9 cellular contexts compared by ENCODE assay signal in the genomic region with DNA sequence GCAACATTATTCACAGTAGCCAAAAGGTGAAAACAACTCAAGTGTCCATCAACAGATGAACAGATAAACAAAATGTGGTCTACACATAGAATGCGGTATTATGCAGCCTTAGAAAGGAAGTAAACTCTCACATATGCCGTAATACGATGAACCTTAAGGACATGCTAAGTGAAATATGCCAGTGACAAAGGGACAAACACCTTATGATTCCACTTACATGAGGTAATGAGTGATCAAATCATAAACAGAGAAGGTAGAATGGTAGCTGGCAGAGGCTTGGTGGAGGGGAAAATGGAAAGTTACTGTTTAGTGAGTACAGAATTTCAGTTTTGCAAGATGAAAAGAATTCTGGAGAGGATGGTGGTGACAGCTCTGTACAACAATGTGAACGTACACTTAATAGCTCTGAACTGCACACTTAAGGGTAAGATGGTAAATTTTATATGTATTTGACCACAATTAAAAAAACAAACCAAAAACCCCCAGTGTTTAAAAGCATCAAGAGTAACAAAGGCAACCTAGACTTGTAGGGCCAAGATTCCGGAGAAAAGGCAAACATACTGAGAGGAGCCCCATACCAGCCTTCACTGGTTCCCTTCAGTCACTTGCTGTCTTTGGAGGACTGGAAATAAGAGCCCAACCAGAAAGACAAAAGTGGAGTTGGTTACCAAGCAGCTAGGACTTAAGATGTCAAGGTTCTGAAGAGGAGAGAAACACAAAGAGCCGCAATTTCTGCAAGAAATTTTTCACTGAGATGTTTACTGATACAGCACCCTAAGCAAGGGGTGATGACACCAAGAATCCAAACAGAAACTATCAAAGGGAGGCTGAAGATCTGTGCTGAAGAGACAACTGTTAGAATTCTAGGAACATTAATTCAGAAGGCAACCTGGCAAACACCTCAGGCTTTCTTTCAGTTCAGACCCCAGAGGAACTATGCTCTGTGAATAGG.
DNase-seq lines count a peak whose midpoint lies in the region; ATAC-seq and TF ChIP-seq lines count a peak whose summit lies in the region.
"Had no signal": no experiment of that assay in that cellular context is flagged by ENCODE, and none has a peak within 500 bp of the region (broad histone marks: within the 10 kb centered on the region; RNA-seq: fewer than 3 reads in every experiment).

No MANE protein-coding gene starts in this region.

- no peak for DNase-seq in activated T-cell treated with anti-CD3 and anti-CD28 coated beads, Interleukin-2, amount 50 U/mL, for 24 hours
- DNase-seq in activated T-cell treated with anti-CD3 and anti-CD28 coated beads, Interleukin-2, amount 50 U/mL, for 48 hours, result no peak
- DNase-seq in breast epithelium (ENCODE audit: low spot score in 2 of 2) (no peak), DMS53 treated with DMSO at 0.1 percent for 48 hours (lab: John Stamatoyannopoulos, UW; ENCODE audit: unreplicated experiment) (no peak), OCI-M2 (lab: John Stamatoyannopoulos, UW; ENCODE audit: unreplicated experiment) (no peak), midbrain (lab: John Stamatoyannopoulos, UW) (no peak)
- no peak for DNase-seq in stimulated activated naive CD8-positive, alpha-beta T cell treated with anti-CD3 and anti-CD28 coated beads, Interleukin-15, Interleukin-2, amounts not matched to agents 100 U/mL and 50 U/mL, for 24 hours
- DNase-seq: heart right ventricle had no signal

- peaks cover 0 to 12% of the 10 kb centered on the region in 2 donors for H3K4me1 ChIP-seq in breast epithelium

- H3K4me1 Mint-ChIP-seq in activated T-cell treated with anti-CD3 and anti-CD28 coated beads, Interleukin-2, amount 50 U/mL, for 24 hours (ENCODE audit: low read depth), result peaks cover 78% of the 10 kb centered on the region

- H3K27ac Mint-ChIP-seq in activated T-cell treated with anti-CD3 and anti-CD28 coated beads, Interleukin-2, amount 50 U/mL, for 24 hours, result peak overlapping the region; percentile 42

- TF ChIP-seq CTCF in breast epithelium (IDR thresholded peaks at IDR 0.05), result no peak

- intact Hi-C loops in breast epithelium (cut with DNase I; ENCODE audit: low total_unique reads), result no loop called here

- H3K36me3 ChIP-seq in breast epithelium, result no peaks in the 10 kb centered on the region

- peak; percentile 26 for ATAC-seq in HG03520 (IDR thresholded peaks at IDR 0.05; ENCODE audit: unreplicated experiment)
- ATAC-seq in stimulated activated naive CD8-positive, alpha-beta T cell treated with anti-CD3 and anti-CD28 coated beads, Interleukin-15, Interleukin-2, amounts not matched to agents 100 U/mL and 50 U/mL, for 24 hours, result peak; percentile 50

- no peaks in the 10 kb centered on the region for H3K27me3 Mint-ChIP-seq in activated T-cell treated with anti-CD3 and anti-CD28 coated beads, Interleukin-2, amount 50 U/mL, for 24 hours

- H3K9me3 ChIP-seq in breast epithelium, result no peaks in the 10 kb centered on the region
- H3K9me3 ChIP-seq: heart right ventricle had no signal

- no peak overlapping the region for H3K4me3 ChIP-seq in breast epithelium
- H3K4me3 ChIP-seq: heart right ventricle had no signal

- no peaks in the 10 kb centered on the region for H3K9me3 Mint-ChIP-seq in activated T-cell treated with anti-CD3 and anti-CD28 coated beads, Interleukin-2, amount 50 U/mL, for 24 hours

- H3K4me3 Mint-ChIP-seq in activated T-cell treated with anti-CD3 and anti-CD28 coated beads, Interleukin-2, amount 50 U/mL, for 24 hours, result peak overlapping the region; percentile 37

- no peaks in the 10 kb centered on the region for H3K27me3 ChIP-seq in breast epithelium
- H3K27me3 ChIP-seq: heart right ventricle had no signal

- H3K36me3 Mint-ChIP-seq in activated T-cell treated with anti-CD3 and anti-CD28 coated beads, Interleukin-2, amount 50 U/mL, for 24 hours (ENCODE audit: low read depth), result peaks cover 49% of the 10 kb centered on the region

- TF ChIP-seq POLR2A in breast epithelium (IDR thresholded peaks at IDR 0.05), result no peak

- H3K27ac ChIP-seq in breast epithelium, result peak overlapping the region; percentile 6 to 34
